ENCODE assay signal across 20 cellular contexts in genomic region chr6:35309611-35310264, GRCh38. TPM values are rescaled to one million over a fixed set of nuclear protein-coding genes. Genes with fewer than 3 reads are reported as not detected.
DNase-seq lines count a peak whose midpoint lies in the region; ATAC-seq and TF ChIP-seq lines count a peak whose summit lies in the region.
"Had no signal": no experiment of that assay in that cellular context is flagged by ENCODE, and none has a peak within 500 bp of the region (broad histone marks: within the 10 kb centered on the region; RNA-seq: fewer than 3 reads in every experiment).

No MANE protein-coding gene starts in this region.

- CTCF ChIA-PET in activated B cell treated with CpG ODN at 0.5 μM for 24 hours (lab: Charles Lee), result interaction anchor here (1.1 to 1.8 kb wide), 2 partner anchors 16 to 18 kb away, joined by 5 to 7 read pairs; no protein-coding TSS in a partner anchor

- intact Hi-C loops in activated B cell treated with CpG ODN at 0.5 μM for 24 hours (cut with micrococcal nuclease), result loop anchor here (2.0 kb wide), 1 partner anchor 17 kb away; no protein-coding TSS in a partner anchor

- TF ChIP-seq CTCF in activated B cell treated with CpG ODN at 0.5 μM for 24 hours (IDR thresholded peaks at IDR 0.05) (no peak), GM10266 (IDR thresholded peaks at IDR 0.05; ENCODE audit: control insufficient read depth, insufficient read depth, low read depth, missing control alignments) (no peak)

- H3K4me1 Mint-ChIP-seq in activated B cell treated with CpG ODN at 0.5 μM for 24 hours, result peaks cover 69% of the 10 kb centered on the region

- peaks cover 53% of the 10 kb centered on the region for H3K36me3 Mint-ChIP-seq in activated B cell treated with CpG ODN at 0.5 μM for 24 hours (ENCODE audit: low read depth)

- peak overlapping the region; percentile 96 for H3K27ac Mint-ChIP-seq in activated B cell treated with CpG ODN at 0.5 μM for 24 hours
- H3K27ac Mint-ChIP-seq: HFFc6 had no signal

- no peak for ATAC-seq in activated B cell treated with CpG ODN at 0.5 μM for 24 hours (ENCODE audit: low read depth)
- ATAC-seq: PC-3, SK-N-SH treated with all-trans-retinoic acid at 6 μM for 48 hours had no signal

- H3K9me3 Mint-ChIP-seq in activated B cell treated with CpG ODN at 0.5 μM for 24 hours, result no peaks in the 10 kb centered on the region
- H3K9me3 Mint-ChIP-seq: HFFc6 had no signal

- no peaks in the 10 kb centered on the region for H3K27me3 ChIP-seq in effector memory CD4-positive, alpha-beta T cell (replicated peaks; ENCODE audit: control insufficient read depth, insufficient read depth, low read length, poor library complexity, severe bottlenecking)
- H3K27me3 ChIP-seq: stomach had no signal

- H3K27ac ChIP-seq in effector memory CD4-positive, alpha-beta T cell (ENCODE audit: insufficient read depth, low read length, poor library complexity, severe bottlenecking), result peak overlapping the region; percentile 83
- H3K27ac ChIP-seq in skin epidermis, result peak overlapping the region in 11 of 21 experiments; percentile 39 to 95 (median 79)

- H3K4me3 ChIP-seq in effector memory CD4-positive, alpha-beta T cell (ENCODE audit: insufficient read depth, low read depth, low read length, poor library complexity, severe bottlenecking), result peak overlapping the region; percentile 5
- no peak overlapping the region for H3K4me3 ChIP-seq in skin epidermis
- H3K4me3 ChIP-seq: stomach had no signal

- no peaks in the 10 kb centered on the region for H3K27me3 Mint-ChIP-seq in activated B cell treated with CpG ODN at 0.5 μM for 24 hours

- peaks cover 73% of the 10 kb centered on the region for H3K4me1 ChIP-seq in effector memory CD4-positive, alpha-beta T cell (ENCODE audit: control insufficient read depth, insufficient read depth, low read length, poor library complexity, severe bottlenecking)

- H3K36me3 ChIP-seq in effector memory CD4-positive, alpha-beta T cell (ENCODE audit: control insufficient read depth, insufficient read depth, low read length), result peaks cover 13% of the 10 kb centered on the region

- DNase-seq in activated CD8-positive, alpha-beta memory T cell treated with anti-CD3 and anti-CD28 coated beads for 24 hours, result peak; percentile 50
- no peak for DNase-seq in activated CD8-positive, alpha-beta memory T cell treated with anti-CD3 and anti-CD28 coated beads, Interleukin-2, amount 50 U/mL, for 4 hours
- DNase-seq in activated B cell treated with CpG ODN at 0.5 μM for 24 hours, result no peak
- no peak for DNase-seq in effector memory CD4-positive, alpha-beta T cell
- DNase-seq in DMS79 (lab: John Stamatoyannopoulos, UW), result no peak
- no peak for DNase-seq in GM19238 (ENCODE audit: insufficient read length, low spot score)
- no peak for DNase-seq in GM10266 (ENCODE audit: extremely low spot score)
- DNase-seq: aorta, Calu3, cortex of kidney, GF-D8, HFFc6, IMR-90, mesenchymal stem cell, NCI-H2081 treated with DMSO at 0.1 percent for 48 hours, NCI-H524 treated with DMSO at 0.1 percent for 48 hours, PC-3, stomach had no signal

- POLR2A ChIA-PET in activated B cell treated with CpG ODN at 0.5 μM for 24 hours (lab: Charles Lee), result interaction anchor here (0.7 to 1.9 kb wide), 6 partner anchors 10 to 180 kb away, joined by 3 to 14 read pairs (median 4); partner anchors contain the start of gene ZNF76

- H3K9me3 ChIP-seq in effector memory CD4-positive, alpha-beta T cell (ENCODE audit: control insufficient read depth, low read length), result no peaks in the 10 kb centered on the region
- H3K9me3 ChIP-seq: stomach had no signal

- peak overlapping the region; percentile 24 for H3K4me3 Mint-ChIP-seq in activated B cell treated with CpG ODN at 0.5 μM for 24 hours
- H3K4me3 Mint-ChIP-seq: HFFc6 had no signal

RNA-seq across cellular contexts. Expression of gene DEF6, which starts 12.1 kb away (rescaled TPM):
- 68.7 and 79.9 TPM in 2 replicates for total RNA-seq in activated B cell treated with CpG ODN at 0.5 μM for 24 hours

RNA-seq across cellular contexts. Expression of gene PPARD, which starts 32.6 kb away (rescaled TPM):
- total RNA-seq in activated B cell treated with CpG ODN at 0.5 μM for 24 hours, result 20.2 and 21.4 TPM in 2 replicates

RNA-seq across cellular contexts. Expression of gene ZNF76, which starts 50.2 kb away (rescaled TPM):
- total RNA-seq in activated B cell treated with CpG ODN at 0.5 μM for 24 hours, result 54.8 and 57.9 TPM in 2 replicates
